Comparison of ENCODE assay signal across 20 cellular contexts in the genomic region with DNA sequence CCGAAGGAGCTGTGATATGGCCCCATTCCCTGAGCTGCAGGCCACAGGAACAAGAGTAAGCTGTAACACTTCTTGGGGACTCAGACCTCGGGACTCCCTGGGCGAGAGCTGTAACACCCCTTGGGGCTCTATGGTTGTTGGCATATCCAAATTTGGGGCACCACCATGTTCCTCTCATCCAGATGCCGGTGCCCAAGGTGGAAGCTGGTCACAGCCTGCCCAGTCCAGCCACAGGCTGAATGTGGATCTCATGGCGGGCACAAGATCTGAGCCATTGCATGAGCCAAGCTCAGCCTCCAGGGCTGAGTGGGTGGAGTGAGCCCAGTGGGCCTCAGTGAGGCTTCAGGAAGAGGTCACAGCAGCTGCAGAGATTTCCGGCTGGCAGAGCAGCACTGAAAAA.
"Had no signal": no experiment of that assay in that cellular context is flagged by ENCODE, and none has a peak within 500 bp of the region (broad histone marks: within the 10 kb centered on the region; RNA-seq: fewer than 3 reads in every experiment).

No MANE protein-coding gene starts in this region.

- H3K4me1 ChIP-seq: left lung, left ventricle myocardium inferior, lower lobe of right lung had no signal

- H3K79me2 ChIP-seq: hepatocyte had no signal

- H3K27me3 ChIP-seq: hepatocyte, left lung had no signal

- H3K4me3 ChIP-seq: hepatocyte, left lung, left ventricle myocardium inferior, lower lobe of right lung, lung, mucosa of descending colon had no signal

- H3K27ac ChIP-seq: hepatocyte, left lung, left ventricle myocardium inferior, lower lobe of right lung had no signal

- DNase-seq: hippocampal formation, hypothalamus, immature natural killer cell, islet precursor cell, kidney, kidney glomerular epithelial cell, left cardiac atrium, left colon, left lung, left ventricle myocardium inferior, left ventricle myocardium superior, lower lobe of right lung, mammary epithelial cell, mesenchymal stem cell, mesendoderm, midbrain, mucosa of descending colon, naive B cell had no signal

- H2AFZ ChIP-seq: hepatocyte had no signal

- H3K4me2 ChIP-seq: hepatocyte had no signal

- H3K36me3 ChIP-seq: left lung, left ventricle myocardium inferior, lower lobe of right lung had no signal
